ENCODE assay signal across 1 cellular context in the genomic region with DNA sequence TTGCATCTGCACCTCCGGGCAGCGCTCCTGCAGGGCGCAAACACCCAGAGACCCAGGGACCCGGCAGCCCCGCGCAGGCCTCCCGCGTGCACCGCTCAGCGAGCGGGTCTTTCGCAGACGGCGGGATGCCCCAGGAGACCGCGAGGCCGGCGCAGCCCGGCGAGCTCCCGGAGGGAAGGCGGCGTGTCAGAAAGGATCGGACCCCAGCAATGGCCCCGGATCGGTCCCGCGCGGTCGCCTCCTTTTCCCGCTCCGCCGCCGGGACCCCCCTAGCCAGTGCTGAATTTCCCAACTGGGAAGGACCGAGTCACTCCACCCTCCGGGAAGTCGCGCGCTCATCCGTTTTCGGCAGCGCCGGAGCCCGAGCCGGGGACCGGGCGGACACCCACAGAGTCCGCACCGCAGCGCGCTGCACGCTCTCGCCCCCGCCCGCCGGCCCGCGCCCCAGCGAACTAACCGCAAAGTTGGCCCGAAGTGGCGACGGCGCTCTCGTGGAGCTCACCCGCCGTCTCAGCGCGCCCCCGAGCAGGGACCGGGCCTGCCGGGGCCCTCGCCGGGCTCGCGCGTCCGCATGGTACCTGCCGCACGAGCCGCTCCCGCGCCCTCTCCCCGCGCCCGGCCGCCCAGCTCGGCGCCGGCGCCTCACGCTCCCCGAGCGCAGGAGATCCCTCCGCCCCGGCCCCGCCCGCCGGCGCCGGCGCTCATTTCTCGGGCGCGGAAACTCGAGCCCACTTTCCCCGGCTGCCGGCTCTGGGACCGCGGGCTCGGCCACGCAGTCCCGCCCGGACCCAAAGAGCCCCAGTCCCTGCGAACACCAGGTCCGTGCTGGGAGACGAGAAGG.
A peak's percentile ranks its signal among the peaks of the same experiment; 100 is the strongest.
TF ChIP-seq lines count a peak whose summit lies in the region.

A gene with protein sequence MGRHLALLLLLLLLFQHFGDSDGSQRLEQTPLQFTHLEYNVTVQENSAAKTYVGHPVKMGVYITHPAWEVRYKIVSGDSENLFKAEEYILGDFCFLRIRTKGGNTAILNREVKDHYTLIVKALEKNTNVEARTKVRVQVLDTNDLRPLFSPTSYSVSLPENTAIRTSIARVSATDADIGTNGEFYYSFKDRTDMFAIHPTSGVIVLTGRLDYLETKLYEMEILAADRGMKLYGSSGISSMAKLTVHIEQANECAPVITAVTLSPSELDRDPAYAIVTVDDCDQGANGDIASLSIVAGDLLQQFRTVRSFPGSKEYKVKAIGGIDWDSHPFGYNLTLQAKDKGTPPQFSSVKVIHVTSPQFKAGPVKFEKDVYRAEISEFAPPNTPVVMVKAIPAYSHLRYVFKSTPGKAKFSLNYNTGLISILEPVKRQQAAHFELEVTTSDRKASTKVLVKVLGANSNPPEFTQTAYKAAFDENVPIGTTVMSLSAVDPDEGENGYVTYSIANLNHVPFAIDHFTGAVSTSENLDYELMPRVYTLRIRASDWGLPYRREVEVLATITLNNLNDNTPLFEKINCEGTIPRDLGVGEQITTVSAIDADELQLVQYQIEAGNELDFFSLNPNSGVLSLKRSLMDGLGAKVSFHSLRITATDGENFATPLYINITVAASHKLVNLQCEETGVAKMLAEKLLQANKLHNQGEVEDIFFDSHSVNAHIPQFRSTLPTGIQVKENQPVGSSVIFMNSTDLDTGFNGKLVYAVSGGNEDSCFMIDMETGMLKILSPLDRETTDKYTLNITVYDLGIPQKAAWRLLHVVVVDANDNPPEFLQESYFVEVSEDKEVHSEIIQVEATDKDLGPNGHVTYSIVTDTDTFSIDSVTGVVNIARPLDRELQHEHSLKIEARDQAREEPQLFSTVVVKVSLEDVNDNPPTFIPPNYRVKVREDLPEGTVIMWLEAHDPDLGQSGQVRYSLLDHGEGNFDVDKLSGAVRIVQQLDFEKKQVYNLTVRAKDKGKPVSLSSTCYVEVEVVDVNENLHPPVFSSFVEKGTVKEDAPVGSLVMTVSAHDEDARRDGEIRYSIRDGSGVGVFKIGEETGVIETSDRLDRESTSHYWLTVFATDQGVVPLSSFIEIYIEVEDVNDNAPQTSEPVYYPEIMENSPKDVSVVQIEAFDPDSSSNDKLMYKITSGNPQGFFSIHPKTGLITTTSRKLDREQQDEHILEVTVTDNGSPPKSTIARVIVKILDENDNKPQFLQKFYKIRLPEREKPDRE (N-terminal part only) (minus strand): TSS at position 650 of the 841 bp plus-strand sequence. CDS start 14,029 bp downstream, outside the sequence.

TF ChIP-seq in HEK293, 187 proteins besides CTCF, POLR2A, EP300 and RAD21 (continued from another document):
- TF ChIP-seq, protein P1, sequence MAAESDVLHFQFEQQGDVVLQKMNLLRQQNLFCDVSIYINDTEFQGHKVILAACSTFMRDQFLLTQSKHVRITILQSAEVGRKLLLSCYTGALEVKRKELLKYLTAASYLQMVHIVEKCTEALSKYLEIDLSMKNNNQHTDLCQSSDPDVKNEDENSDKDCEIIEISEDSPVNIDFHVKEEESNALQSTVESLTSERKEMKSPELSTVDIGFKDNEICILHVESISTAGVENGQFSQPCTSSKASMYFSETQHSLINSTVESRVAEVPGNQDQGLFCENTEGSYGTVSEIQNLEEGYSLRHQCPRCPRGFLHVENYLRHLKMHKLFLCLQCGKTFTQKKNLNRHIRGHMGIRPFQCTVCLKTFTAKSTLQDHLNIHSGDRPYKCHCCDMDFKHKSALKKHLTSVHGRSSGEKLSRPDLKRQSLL (tag by site-specific recombination; IDR thresholded peaks at IDR 0.05), result no peak
- no peak for TF ChIP-seq PRDM4 (tag by site-specific recombination; IDR thresholded peaks at IDR 0.05)
- peak; percentile 93 for TF ChIP-seq ZBTB8A (tag by site-specific recombination; IDR thresholded peaks at IDR 0.05)
- no peak for TF ChIP-seq ZFP69B (tag by site-specific recombination; IDR thresholded peaks at IDR 0.05)
